In the genomic region with DNA sequence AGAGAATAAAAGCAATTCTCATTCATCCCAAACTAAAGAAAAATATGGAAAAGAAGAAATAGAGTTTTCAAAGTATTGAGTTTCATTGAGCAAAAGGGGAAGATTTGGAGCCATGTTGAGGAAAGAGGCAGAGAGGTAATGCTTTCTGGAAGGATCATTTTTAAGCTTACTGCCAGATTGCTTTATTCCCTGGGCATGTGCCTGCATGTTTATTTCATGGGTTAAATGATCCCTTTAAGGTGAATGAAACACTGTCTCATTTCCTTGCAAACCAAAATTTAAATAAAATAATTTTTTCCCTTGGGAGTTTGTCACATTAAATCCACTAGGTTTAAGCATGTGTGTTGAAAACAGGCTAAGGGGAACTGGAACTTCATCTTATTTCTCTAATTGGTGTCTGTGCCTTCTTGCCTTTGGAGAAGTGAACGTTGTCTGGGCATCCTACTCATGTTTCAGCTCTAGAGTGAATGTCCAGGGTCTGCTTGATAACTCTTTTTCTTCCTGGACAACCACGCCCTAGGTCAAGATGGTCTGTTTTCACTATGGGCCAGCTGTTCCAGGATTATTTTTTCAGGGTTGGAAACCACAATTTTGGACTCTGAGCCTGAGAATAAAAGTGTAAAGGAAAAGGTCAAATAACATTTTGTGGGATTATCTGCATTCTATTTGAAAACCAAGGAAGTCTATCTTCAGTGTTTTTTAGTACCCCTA, we compare ENCODE assay signal across 1 cellular context.
TF ChIP-seq lines count a peak whose summit lies in the region.

No MANE protein-coding gene starts in this region.

TF ChIP-seq in A549, 52 proteins besides CTCF, POLR2A, EP300 and RAD21 (continued from another document):
- TF ChIP-seq, protein P1, sequence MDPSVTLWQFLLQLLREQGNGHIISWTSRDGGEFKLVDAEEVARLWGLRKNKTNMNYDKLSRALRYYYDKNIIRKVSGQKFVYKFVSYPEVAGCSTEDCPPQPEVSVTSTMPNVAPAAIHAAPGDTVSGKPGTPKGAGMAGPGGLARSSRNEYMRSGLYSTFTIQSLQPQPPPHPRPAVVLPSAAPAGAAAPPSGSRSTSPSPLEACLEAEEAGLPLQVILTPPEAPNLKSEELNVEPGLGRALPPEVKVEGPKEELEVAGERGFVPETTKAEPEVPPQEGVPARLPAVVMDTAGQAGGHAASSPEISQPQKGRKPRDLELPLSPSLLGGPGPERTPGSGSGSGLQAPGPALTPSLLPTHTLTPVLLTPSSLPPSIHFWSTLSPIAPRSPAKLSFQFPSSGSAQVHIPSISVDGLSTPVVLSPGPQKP (IDR thresholded peaks at IDR 0.05; ENCODE audit: low read depth, low read length), result no peak
- TF ChIP-seq KDM1A (IDR thresholded peaks at IDR 0.05; ENCODE audit: low read depth), result no peak
